ENCODE assay signal across 15 cellular contexts in genomic region chr2:44560961-44561360, GRCh38.
DNase-seq lines count a peak whose midpoint lies in the region; ATAC-seq, FAIRE-seq and TF ChIP-seq lines count a peak whose summit lies in the region.
"Had no signal": no experiment of that assay in that cellular context is flagged by ENCODE, and none has a peak within 500 bp of the region (broad histone marks: within the 10 kb centered on the region; RNA-seq: fewer than 3 reads in every experiment).

No MANE protein-coding gene starts in this region.

- no peak for DNase-seq in A549 (ENCODE audit: low read depth in 1 of 2, low spot score in 1 of 2)
- DNase-seq in M059J (ENCODE audit: low read depth) = peak; percentile 23
- peak; percentile 55 for DNase-seq in astrocyte of the hippocampus (ENCODE audit: low read depth, low spot score)
- DNase-seq in fibroblast of the aortic adventitia (ENCODE audit: low read depth) = peak; percentile 53
- DNase-seq in ovary = no peak
- no peak for DNase-seq in GM20000 (ENCODE audit: low spot score)
- no peak for DNase-seq in GDM1 (lab: John Stamatoyannopoulos, UW)
- DNase-seq in RPMI8226 = no peak
- DNase-seq: 8988T, DMS79, H7, NCI-H1930 had no signal

- H3K27ac ChIP-seq in A549 (no peak overlapping the region), ovary (no peak overlapping the region)
- H3K27ac ChIP-seq: RWPE1, SJSA1 had no signal

- CTCF ChIA-PET in A549 (lab: Yijun Ruan, JAX) = interaction anchor here (0.8 to 2.5 kb wide), 9 partner anchors 9 to 472 kb away, joined by 3 to 14 read pairs (median 3); no protein-coding TSS in a partner anchor

- no peaks in the 10 kb centered on the region for H3K27me3 ChIP-seq in ovary
- H3K27me3 ChIP-seq: SJSA1 had no signal

- intact Hi-C loops in ovary (cut with DNase I) = no loop called here

- FAIRE-seq in A549 (lab: Jason Lieb, UNC) = no peak
- FAIRE-seq: G401.6 had no signal

- H3K4me3 ChIP-seq in A549 (no peak overlapping the region), fibroblast of the aortic adventitia (ENCODE audit: low read depth, low read length) (no peak overlapping the region), ovary (no peak overlapping the region)
- H3K4me3 ChIP-seq: SJSA1 had no signal

- H3K9me3 ChIP-seq in A549 (no peaks in the 10 kb centered on the region), ovary (no peaks in the 10 kb centered on the region)
- H3K9me3 ChIP-seq: SJSA1 had no signal

- no peak for TF ChIP-seq EP300 in A549 (IDR thresholded peaks at IDR 0.05)
- no peak for TF ChIP-seq EP300 in ovary (IDR thresholded peaks at IDR 0.05)

- TF ChIP-seq CTCF in A549 (IDR thresholded peaks at IDR 0.05) = no peak
- TF ChIP-seq CTCF in fibroblast of the aortic adventitia (IDR thresholded peaks at IDR 0.05; ENCODE audit: insufficient read depth, low read length) = no peak
- no peak for TF ChIP-seq CTCF in ovary (IDR thresholded peaks at IDR 0.05)
- no peak for TF ChIP-seq CTCF in GM20000 (IDR thresholded peaks at IDR 0.05; ENCODE audit: extremely low read depth, missing control alignments)

- no peak for TF ChIP-seq POLR2A in A549 (IDR thresholded peaks at IDR 0.05; ENCODE audit: low read length)
- no peak for TF ChIP-seq POLR2A in ovary (IDR thresholded peaks at IDR 0.05)

- no peaks in the 10 kb centered on the region for H3K36me3 ChIP-seq in ovary
- H3K36me3 ChIP-seq: SJSA1 had no signal

- H3K4me2 ChIP-seq in A549 = peak overlapping the region; percentile 1; the same call in 1 of the 3 replicates

- 78% methylated on average over 1 of the region's 1 CpG for WGBS in A549 (ENCODE audit: missing lambda C conversion rate)
- 54 to 77% (median 61%) methylated on average over 1 of the region's 1 CpG for WGBS in ovary, 3 donors

- H3K4me1 ChIP-seq in A549 (0 out of 3 replicates have a peak, but pooled peaks cover 4% of the 10 kb centered on the region), ovary (ENCODE audit: insufficient read depth) (no peaks in the 10 kb centered on the region)
- H3K4me1 ChIP-seq: SJSA1 had no signal

- TF ChIP-seq RAD21 in A549 (conservative IDR thresholded peaks at IDR 0.05 in 1 of 2, IDR thresholded peaks at IDR 0.05 in 1 of 2) = no peak

- POLR2A ChIA-PET in A549 (lab: Yijun Ruan, JAX) = interaction anchor here (0.6 kb wide), 1 partner anchor 347 kb away, joined by 5 read pairs; no protein-coding TSS in a partner anchor

- no peak for ATAC-seq in A549

TF ChIP-seq in A549, 52 proteins besides CTCF, POLR2A, EP300 and RAD21:
- no peak for TF ChIP-seq RNF2 (IDR thresholded peaks at IDR 0.05; ENCODE audit: borderline replicate concordance, low read depth)
- TF ChIP-seq JUNB (IDR thresholded peaks at IDR 0.05) = no peak
- no peak for TF ChIP-seq MYC (IDR thresholded peaks at IDR 0.05; ENCODE audit: borderline replicate concordance, low read length)
- TF ChIP-seq HES2 (IDR thresholded peaks at IDR 0.05) = no peak
- no peak for TF ChIP-seq PHF8 (IDR thresholded peaks at IDR 0.05; ENCODE audit: borderline replicate concordance, low read depth)
- TF ChIP-seq FOSB (CRISPR knock-in tag; IDR thresholded peaks at IDR 0.05) = no peak
- TF ChIP-seq GATA3 (IDR thresholded peaks at IDR 0.05; ENCODE audit: borderline replicate concordance) = no peak
- TF ChIP-seq, protein P1, sequence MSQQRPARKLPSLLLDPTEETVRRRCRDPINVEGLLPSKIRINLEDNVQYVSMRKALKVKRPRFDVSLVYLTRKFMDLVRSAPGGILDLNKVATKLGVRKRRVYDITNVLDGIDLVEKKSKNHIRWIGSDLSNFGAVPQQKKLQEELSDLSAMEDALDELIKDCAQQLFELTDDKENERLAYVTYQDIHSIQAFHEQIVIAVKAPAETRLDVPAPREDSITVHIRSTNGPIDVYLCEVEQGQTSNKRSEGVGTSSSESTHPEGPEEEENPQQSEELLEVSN (IDR thresholded peaks at IDR 0.05; ENCODE audit: borderline replicate concordance, low read depth) = no peak
- TF ChIP-seq ATOH8 (CRISPR knock-in tag; IDR thresholded peaks at IDR 0.05; ENCODE audit: low read depth) = no peak
- TF ChIP-seq RARB (CRISPR knock-in tag; IDR thresholded peaks at IDR 0.05) = no peak
- TF ChIP-seq MAFK (IDR thresholded peaks at IDR 0.05; ENCODE audit: partially characterized antibody) = no peak
- TF ChIP-seq RFX5 (IDR thresholded peaks at IDR 0.05) = no peak
- no peak for TF ChIP-seq CEBPB (IDR thresholded peaks at IDR 0.05)
- no peak for TF ChIP-seq MAX (IDR thresholded peaks at IDR 0.05)
- no peak for TF ChIP-seq HOXB5 (CRISPR knock-in tag; IDR thresholded peaks at IDR 0.05)
- TF ChIP-seq CBX2 (IDR thresholded peaks at IDR 0.05; ENCODE audit: borderline replicate concordance, low read depth) = no peak

Comparison
In these comparisons a context has a peak if more than half of its experiments do, and no peak if none do; other contexts are left out.
1. DNase-seq: peak in M059J (single experiment), astrocyte of the hippocampus (single experiment) and fibroblast of the aortic adventitia (single experiment); none in A549 (0 of 2), ovary (0 of 5), GM20000 (single experiment), GDM1 (single experiment) and RPMI8226 (single experiment).